Comparison of ENCODE assay signal across 9 cellular contexts in genomic region chr9:113737414-113738271, GRCh38.
A peak's percentile ranks its signal among the peaks of the same experiment; 100 is the strongest.
DNase-seq lines count a peak whose midpoint lies in the region; ATAC-seq, FAIRE-seq and TF ChIP-seq lines count a peak whose summit lies in the region.
"Had no signal": no experiment of that assay in that cellular context is flagged by ENCODE, and none has a peak within 500 bp of the region (broad histone marks: within the 10 kb centered on the region; RNA-seq: fewer than 3 reads in every experiment).

No MANE protein-coding gene starts in this region.

- intact Hi-C loops in dorsolateral prefrontal cortex (cut with DNase I): no loop called here
- intact Hi-C loops in mucosa of descending colon (cut with DNase I, micrococcal nuclease): no loop called here

- H3K9me3 ChIP-seq in Peyer's patch (no peaks in the 10 kb centered on the region), mucosa of descending colon (no peaks in the 10 kb centered on the region)

- H3K27ac ChIP-seq in Peyer's patch: no peak overlapping the region
- H3K27ac ChIP-seq in dorsolateral prefrontal cortex: no peak overlapping the region

- DNase-seq in activated CD8-positive, alpha-beta memory T cell treated with anti-CD3 and anti-CD28 coated beads, Interleukin-2, amount 50 U/mL, for 48 hours: peak; percentile 56
- no peak for DNase-seq in activated CD8-positive, alpha-beta memory T cell treated with anti-CD3 and anti-CD28 coated beads for 24 hours
- peak; percentile 68 for DNase-seq in KG1 (lab: John Stamatoyannopoulos, UW)
- peak in 1 of 3 donors; percentile 49 for DNase-seq in Peyer's patch
- peak in 2 of 10 donors; percentile 16 to 17 for DNase-seq in dorsolateral prefrontal cortex
- peak in 1 of 3 donors; percentile 75 for DNase-seq in mucosa of descending colon
- no peak for DNase-seq in RCC 7860 (ENCODE audit: low spot score)
- DNase-seq: activated naive CD8-positive, alpha-beta T cell treated with anti-CD3 and anti-CD28 coated beads, Interleukin-2, amount 10 ng/mL, durations not matched to agents 7 days and 5 days had no signal

- H3K27me3 ChIP-seq in Peyer's patch: no peaks in the 10 kb centered on the region
- H3K27me3 ChIP-seq in dorsolateral prefrontal cortex: peaks cover 0 to 19% (median 4%) of the 10 kb centered on the region in 45 donors

- H3K36me3 ChIP-seq in Peyer's patch (no peaks in the 10 kb centered on the region), mucosa of descending colon (ENCODE audit: low read depth) (no peaks in the 10 kb centered on the region)

- FAIRE-seq in RCC 7860 (lab: Jason Lieb, UNC): no peak

- TF ChIP-seq CTCF in Peyer's patch (IDR thresholded peaks at IDR 0.05) (peak in 5 of 6 experiments; percentile 23 to 58 (median 43)), dorsolateral prefrontal cortex (IDR thresholded peaks at IDR 0.05 in 54 of 56, conservative IDR thresholded peaks at IDR 0.05 in 2 of 56; ENCODE audit: low read depth in 1 of 56, partially characterized antibody in 56 of 56) (peak; percentile 41 to 75 (median 62)), mucosa of descending colon (IDR thresholded peaks at IDR 0.05) (peak; percentile 33)

- H3K4me3 ChIP-seq in Peyer's patch: no peak overlapping the region
- no peak overlapping the region for H3K4me3 ChIP-seq in dorsolateral prefrontal cortex
- H3K4me3 ChIP-seq in mucosa of descending colon: no peak overlapping the region

- no peaks in the 10 kb centered on the region for H3K4me1 ChIP-seq in Peyer's patch
- H3K4me1 ChIP-seq in mucosa of descending colon (ENCODE audit: low read depth): no peaks in the 10 kb centered on the region

- no peak for TF ChIP-seq POLR2A in Peyer's patch (IDR thresholded peaks at IDR 0.05)

- peak; percentile 65 for ATAC-seq in mucosa of descending colon
- ATAC-seq in activated CD4-positive, CD25-positive, alpha-beta regulatory T cell treated with anti-CD3 and anti-CD28 coated beads, Interleukin-2, amount 50 U/mL, for 24 hours: no peak

Comparison
In these comparisons a context has a peak if more than half of its experiments do, and no peak if none do; other contexts are left out.
1. DNase-seq: peak in activated CD8-positive, alpha-beta memory T cell treated with anti-CD3 and anti-CD28 coated beads, Interleukin-2, amount 50 U/mL, for 48 hours (single experiment) and KG1 (single experiment); none in activated CD8-positive, alpha-beta memory T cell treated with anti-CD3 and anti-CD28 coated beads for 24 hours (single experiment) and RCC 7860 (single experiment).
2. Peak in every context shown above with its lines, with median percentiles within 50 percentile points of each other: CTCF ChIP-seq.